In the genomic region with DNA sequence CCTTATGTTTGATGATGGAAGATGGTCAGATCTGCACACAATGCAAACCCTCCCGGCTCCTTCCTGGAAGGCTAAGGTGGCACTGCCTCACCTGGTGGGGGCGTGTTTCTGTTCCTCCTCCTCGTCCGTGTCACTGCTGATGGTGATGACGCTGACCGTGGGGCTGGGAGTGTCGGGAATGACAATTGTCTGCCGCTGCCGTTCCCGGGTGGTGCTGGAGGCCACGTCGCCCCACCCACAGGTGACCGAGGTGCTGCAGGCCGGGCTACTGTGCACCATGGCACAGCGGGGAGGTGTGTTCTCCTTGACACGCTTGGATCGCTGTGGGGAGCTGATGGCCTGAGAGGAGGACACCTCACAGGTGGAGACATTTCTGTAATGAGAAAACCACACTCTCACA, we compare ENCODE assay signal across 2 cellular contexts.
A peak's percentile ranks its signal among the peaks of the same experiment; 100 is the strongest.
TF ChIP-seq lines count a peak whose summit lies in the region.

No MANE protein-coding gene starts in this region.

TF ChIP-seq in K562, 482 proteins besides CTCF, POLR2A, EP300 and RAD21:
- TF ChIP-seq ZNF224 (CRISPR knock-in tag; IDR thresholded peaks at IDR 0.05) = no peak
- TF ChIP-seq, protein P1, sequence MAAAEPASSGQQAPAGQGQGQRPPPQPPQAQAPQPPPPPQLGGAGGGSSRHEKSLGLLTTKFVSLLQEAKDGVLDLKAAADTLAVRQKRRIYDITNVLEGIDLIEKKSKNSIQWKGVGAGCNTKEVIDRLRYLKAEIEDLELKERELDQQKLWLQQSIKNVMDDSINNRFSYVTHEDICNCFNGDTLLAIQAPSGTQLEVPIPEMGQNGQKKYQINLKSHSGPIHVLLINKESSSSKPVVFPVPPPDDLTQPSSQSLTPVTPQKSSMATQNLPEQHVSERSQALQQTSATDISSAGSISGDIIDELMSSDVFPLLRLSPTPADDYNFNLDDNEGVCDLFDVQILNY (CRISPR knock-in tag; IDR thresholded peaks at IDR 0.05) = no peak
- TF ChIP-seq EHMT2 (IDR thresholded peaks at IDR 0.05) = no peak
- no peak for TF ChIP-seq CBX5 (IDR thresholded peaks at IDR 0.05; ENCODE audit: borderline replicate concordance, low read depth)
- peak; percentile 74 for TF ChIP-seq WHSC1 (IDR thresholded peaks at IDR 0.05; ENCODE audit: low read length)
- no peak for TF ChIP-seq TOE1 (IDR thresholded peaks at IDR 0.05; ENCODE audit: borderline replicate concordance)
- no peak for TF ChIP-seq TOE1 (CRISPR knock-in tag; IDR thresholded peaks at IDR 0.05; ENCODE audit: borderline replicate concordance, low read depth)
- TF ChIP-seq CSDE1 (IDR thresholded peaks at IDR 0.05) = no peak
- no peak for TF ChIP-seq ELF1 (tag; IDR thresholded peaks at IDR 0.05)
- TF ChIP-seq, protein P2, sequence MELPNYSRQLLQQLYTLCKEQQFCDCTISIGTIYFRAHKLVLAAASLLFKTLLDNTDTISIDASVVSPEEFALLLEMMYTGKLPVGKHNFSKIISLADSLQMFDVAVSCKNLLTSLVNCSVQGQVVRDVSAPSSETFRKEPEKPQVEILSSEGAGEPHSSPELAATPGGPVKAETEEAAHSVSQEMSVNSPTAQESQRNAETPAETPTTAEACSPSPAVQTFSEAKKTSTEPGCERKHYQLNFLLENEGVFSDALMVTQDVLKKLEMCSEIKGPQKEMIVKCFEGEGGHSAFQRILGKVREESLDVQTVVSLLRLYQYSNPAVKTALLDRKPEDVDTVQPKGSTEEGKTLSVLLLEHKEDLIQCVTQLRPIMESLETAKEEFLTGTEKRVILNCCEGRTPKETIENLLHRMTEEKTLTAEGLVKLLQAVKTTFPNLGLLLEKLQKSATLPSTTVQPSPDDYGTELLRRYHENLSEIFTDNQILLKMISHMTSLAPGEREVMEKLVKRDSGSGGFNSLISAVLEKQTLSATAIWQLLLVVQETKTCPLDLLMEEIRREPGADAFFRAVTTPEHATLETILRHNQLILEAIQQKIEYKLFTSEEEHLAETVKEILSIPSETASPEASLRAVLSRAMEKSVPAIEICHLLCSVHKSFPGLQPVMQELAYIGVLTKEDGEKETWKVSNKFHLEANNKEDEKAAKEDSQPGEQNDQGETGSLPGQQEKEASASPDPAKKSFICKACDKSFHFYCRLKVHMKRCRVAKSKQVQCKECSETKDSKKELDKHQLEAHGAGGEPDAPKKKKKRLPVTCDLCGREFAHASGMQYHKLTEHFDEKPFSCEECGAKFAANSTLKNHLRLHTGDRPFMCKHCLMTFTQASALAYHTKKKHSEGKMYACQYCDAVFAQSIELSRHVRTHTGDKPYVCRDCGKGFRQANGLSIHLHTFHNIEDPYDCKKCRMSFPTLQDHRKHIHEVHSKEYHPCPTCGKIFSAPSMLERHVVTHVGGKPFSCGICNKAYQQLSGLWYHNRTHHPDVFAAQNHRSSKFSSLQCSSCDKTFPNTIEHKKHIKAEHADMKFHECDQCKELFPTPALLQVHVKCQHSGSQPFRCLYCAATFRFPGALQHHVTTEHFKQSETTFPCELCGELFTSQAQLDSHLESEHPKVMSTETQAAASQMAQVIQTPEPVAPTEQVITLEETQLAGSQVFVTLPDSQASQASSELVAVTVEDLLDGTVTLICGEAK (IDR thresholded peaks at IDR 0.05) = no peak
- TF ChIP-seq, protein P2 (CRISPR knock-in tag; IDR thresholded peaks at IDR 0.05) = peak; percentile 27; the same call in 1 of the 2 replicates
- no peak for TF ChIP-seq SMAD2 (IDR thresholded peaks at IDR 0.05; ENCODE audit: low read depth, low read length)
- no peak for TF ChIP-seq SRSF7 (optimal IDR thresholded peaks at IDR 0.05; ENCODE audit: low read depth, low read length)

TF ChIP-seq in H1, 55 proteins besides CTCF, POLR2A, EP300 and RAD21:
- TF ChIP-seq JUN (IDR thresholded peaks at IDR 0.05; ENCODE audit: low read depth, low read length) (no peak), SIX5 (IDR thresholded peaks at IDR 0.05; ENCODE audit: low read depth, low read length) (no peak), KDM1A (IDR thresholded peaks at IDR 0.05; ENCODE audit: borderline replicate concordance, low read length) (no peak), CHD2 (IDR thresholded peaks at IDR 0.05; ENCODE audit: low read length) (no peak), EZH2 (IDR thresholded peaks at IDR 0.05; ENCODE audit: low read depth, low read length, severe bottlenecking) (no peak), FOSL1 (IDR thresholded peaks at IDR 0.05; ENCODE audit: insufficient read depth, low read depth, low read length) (no peak)
